ENCODE assay signal across 19 cellular contexts in genomic region chr5:4520557-4520956, GRCh38.
DNase-seq lines count a peak whose midpoint lies in the region; ATAC-seq and TF ChIP-seq lines count a peak whose summit lies in the region.
"Had no signal": no experiment of that assay in that cellular context is flagged by ENCODE, and none has a peak within 500 bp of the region (broad histone marks: within the 10 kb centered on the region; RNA-seq: fewer than 3 reads in every experiment).

No MANE protein-coding gene starts in this region.

- H3K27ac ChIP-seq in SK-N-SH (ENCODE audit: low read depth in 2 of 2, low read length in 1 of 2) (no peak overlapping the region), RWPE2 (ENCODE audit: poor library complexity, severe bottlenecking) (no peak overlapping the region), Karpas-422 (ENCODE audit: low read length) (no peak overlapping the region), colonic mucosa (no peak overlapping the region)
- H3K27ac ChIP-seq: RWPE1, SJCRH30 had no signal

- POLR2A ChIA-PET in SK-N-SH (lab: Yijun Ruan, JAX) = no interaction called here

- H3K9me2 ChIP-seq in SK-N-SH = no peaks in the 10 kb centered on the region
- H3K9me2 ChIP-seq in Karpas-422 (replicated peaks; ENCODE audit: insufficient read depth, low read length) = no peaks in the 10 kb centered on the region

- H3K9me3 ChIP-seq in SK-N-SH = no peaks in the 10 kb centered on the region
- peaks cover 3% of the 10 kb centered on the region for H3K9me3 ChIP-seq in RWPE2 (ENCODE audit: severe bottlenecking)
- H3K9me3 ChIP-seq in Karpas-422 (ENCODE audit: low read length) = peaks cover 3% of the 10 kb centered on the region; the same call in 1 of the 2 replicates
- no peaks in the 10 kb centered on the region for H3K9me3 ChIP-seq in colonic mucosa
- H3K9me3 ChIP-seq: SJCRH30 had no signal

- no peak overlapping the region for H3K4me2 ChIP-seq in SK-N-SH
- H3K4me2 ChIP-seq in Karpas-422 (ENCODE audit: low read depth, low read length, poor library complexity, severe bottlenecking) = no peak overlapping the region

- TF ChIP-seq CTCF in SK-N-SH (IDR thresholded peaks at IDR 0.05) (0 out of 2 replicates have a peak, but pooled peaks have one; percentile 17), RWPE2 (IDR thresholded peaks at IDR 0.05; ENCODE audit: poor library complexity, severe bottlenecking) (peak; percentile 32), colonic mucosa (IDR thresholded peaks at IDR 0.05) (no peak)

- H3K4me1 ChIP-seq in SK-N-SH (ENCODE audit: control insufficient read depth in 1 of 2, insufficient read depth in 2 of 2, low read depth in 1 of 2, low read length in 1 of 2) (no peaks in the 10 kb centered on the region), RWPE2 (ENCODE audit: insufficient read depth, poor library complexity, severe bottlenecking) (no peaks in the 10 kb centered on the region), Karpas-422 (ENCODE audit: low read length) (no peaks in the 10 kb centered on the region), colonic mucosa (no peaks in the 10 kb centered on the region)
- H3K4me1 ChIP-seq: SJCRH30 had no signal

- H3K9ac ChIP-seq in SK-N-SH = no peak overlapping the region
- no peak overlapping the region for H3K9ac ChIP-seq in Karpas-422 (ENCODE audit: low read length)
- no peak overlapping the region for H3K9ac ChIP-seq in colonic mucosa (ENCODE audit: low read depth in 2 of 2, low read length in 2 of 2)

- DNase-seq in SK-N-SH = no peak
- peak; percentile 40 for DNase-seq in M059J (ENCODE audit: low read depth)
- DNase-seq in RWPE2 (ENCODE audit: low spot score) = no peak
- DNase-seq in Karpas-422 = no peak
- DNase-seq in colonic mucosa = no peak
- DNase-seq: C1 segment of cervical spinal cord, DMS 273 treated with DMSO at 0.1 percent for 48 hours, EL, GOT3, KBM-7, MM.1S, NCI-H187 treated with DMSO at 0.1 percent for 48 hours, NCI-H2227 treated with DMSO at 0.1 percent for 48 hours, NCI-H524 treated with DMSO at 0.1 percent for 48 hours, PC-3, SJCRH30 had no signal

- H3K4me3 ChIP-seq in SK-N-SH (ENCODE audit: low read depth in 2 of 2, low read length in 1 of 2) (no peak overlapping the region), RWPE2 (ENCODE audit: severe bottlenecking) (no peak overlapping the region), Karpas-422 (ENCODE audit: low read length) (no peak overlapping the region), colonic mucosa (no peak overlapping the region)
- H3K4me3 ChIP-seq: SJCRH30 had no signal

- CTCF ChIA-PET in SK-N-SH (lab: Yijun Ruan, JAX) = no interaction called here

- H3K36me3 ChIP-seq in SK-N-SH (replicated peaks in 1 of 2; ENCODE audit: control insufficient read depth in 1 of 2, insufficient read depth in 2 of 2, low read length in 1 of 2) = no peaks in the 10 kb centered on the region
- H3K36me3 ChIP-seq in RWPE2 (ENCODE audit: low read depth) = no peaks in the 10 kb centered on the region
- H3K36me3 ChIP-seq in Karpas-422 (ENCODE audit: insufficient read depth, low read length) = no peaks in the 10 kb centered on the region
- no peaks in the 10 kb centered on the region for H3K36me3 ChIP-seq in colonic mucosa
- H3K36me3 ChIP-seq: SJCRH30 had no signal

- H3K27me3 ChIP-seq in SK-N-SH (ENCODE audit: insufficient read depth) (no peaks in the 10 kb centered on the region), RWPE2 (ENCODE audit: insufficient read depth, poor library complexity, severe bottlenecking) (peaks cover 4% of the 10 kb centered on the region), Karpas-422 (ENCODE audit: low read length) (no peaks in the 10 kb centered on the region), colonic mucosa (no peaks in the 10 kb centered on the region)
- H3K27me3 ChIP-seq: SJCRH30 had no signal

- 6% methylated on average over 1 of the region's 1 CpG for WGBS in SK-N-SH (ENCODE audit: low lambda C conversion rate)

- H4K20me1 ChIP-seq in SK-N-SH (ENCODE audit: insufficient read depth) = no peaks in the 10 kb centered on the region
- no peaks in the 10 kb centered on the region for H4K20me1 ChIP-seq in Karpas-422 (ENCODE audit: insufficient read depth, low read depth, low read length)

- H3K79me2 ChIP-seq in SK-N-SH (ENCODE audit: insufficient read depth) = no peaks in the 10 kb centered on the region
- no peaks in the 10 kb centered on the region for H3K79me2 ChIP-seq in Karpas-422 (ENCODE audit: low read length)

- H3F3A ChIP-seq in SK-N-SH (replicated peaks; ENCODE audit: insufficient read depth) = no peaks in the 10 kb centered on the region

- ATAC-seq in SK-N-SH treated with all-trans-retinoic acid at 6 μM for 48 hours = no peak
- ATAC-seq in RWPE2 (ENCODE audit: low read depth) = no peak
- ATAC-seq in GM19328 (IDR thresholded peaks at IDR 0.05; ENCODE audit: unreplicated experiment) = no peak
- ATAC-seq: PC-3 had no signal

- H2AFZ ChIP-seq in SK-N-SH (ENCODE audit: low read depth) (no peak overlapping the region), Karpas-422 (ENCODE audit: low read length) (no peak overlapping the region)

- no peak for TF ChIP-seq EP300 in SK-N-SH (IDR thresholded peaks at IDR 0.05; ENCODE audit: borderline replicate concordance in 1 of 2, low read depth in 1 of 2, low read length in 1 of 2)

- intact Hi-C loops in colonic mucosa (cut with DNase I) = no loop called here

- TF ChIP-seq RAD21 in SK-N-SH (IDR thresholded peaks at IDR 0.05; ENCODE audit: low read length) = no peak

TF ChIP-seq in SK-N-SH, 30 proteins besides CTCF, POLR2A, EP300 and RAD21 (continues in another document):
- TF ChIP-seq REST (IDR thresholded peaks at IDR 0.05; ENCODE audit: low read depth, low read length) (no peak), JUND (IDR thresholded peaks at IDR 0.05) (no peak), ELF1 (IDR thresholded peaks at IDR 0.05) (no peak), NFIC (IDR thresholded peaks at IDR 0.05; ENCODE audit: borderline replicate concordance) (no peak), TAF1 (IDR thresholded peaks at IDR 0.05; ENCODE audit: borderline replicate concordance, low read depth, low read length) (no peak), GABPA (IDR thresholded peaks at IDR 0.05; ENCODE audit: low read depth) (no peak), MEF2A (IDR thresholded peaks at IDR 0.05; ENCODE audit: borderline replicate concordance, low read depth) (no peak)

TF ChIP-seq in SK-N-SH treated with all-trans-retinoic acid at 6 μM for 48 hours, 23 proteins besides CTCF, POLR2A, EP300 and RAD21:
- TF ChIP-seq GLIS3 (CRISPR knock-in tag; IDR thresholded peaks at IDR 0.05) (no peak), ZNF8 (CRISPR knock-in tag; IDR thresholded peaks at IDR 0.05) (no peak), PPARA (CRISPR knock-in tag; IDR thresholded peaks at IDR 0.05; ENCODE audit: borderline replicate concordance) (no peak), SNAI2 (CRISPR knock-in tag; IDR thresholded peaks at IDR 0.05) (no peak), ESRRG (CRISPR knock-in tag; IDR thresholded peaks at IDR 0.05) (no peak), ZFP30 (CRISPR knock-in tag; IDR thresholded peaks at IDR 0.05) (no peak)
